ENCODE assay signal across 19 cellular contexts in the genomic region with DNA sequence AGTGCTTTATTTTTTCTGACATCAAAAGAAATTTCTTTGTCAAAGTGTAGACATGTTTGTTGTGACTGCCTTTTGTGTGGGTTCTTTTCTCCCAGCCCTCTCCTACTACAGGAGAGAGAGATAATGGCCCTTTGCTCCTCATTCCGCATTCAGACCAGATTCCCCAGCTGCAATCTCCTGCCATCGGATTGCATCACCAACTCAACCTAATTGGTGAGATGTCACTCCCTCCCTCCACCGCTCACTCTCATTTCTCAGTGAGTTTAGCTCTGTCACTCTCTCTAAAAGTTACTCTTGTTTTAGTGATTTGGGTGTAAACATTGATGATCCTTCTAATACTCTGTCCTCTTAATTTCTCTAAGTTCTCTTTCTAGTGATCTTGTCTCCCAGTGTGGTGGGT.
"Had no signal": no experiment of that assay in that cellular context is flagged by ENCODE, and none has a peak within 500 bp of the region (broad histone marks: within the 10 kb centered on the region; RNA-seq: fewer than 3 reads in every experiment).

No MANE protein-coding gene starts in this region.

- H3K36me3 ChIP-seq: breast epithelium had no signal

- H3K4me1 ChIP-seq: breast epithelium had no signal

- H3K27ac ChIP-seq: ascending aorta, breast epithelium, skin epidermis, tibial nerve had no signal

- H3K4me3 Mint-ChIP-seq: activated naive CD4-positive, alpha-beta T cell treated with anti-CD3 and anti-CD28 coated beads for 36 hours; activated naive CD8-positive, alpha-beta T cell treated with anti-CD3 and anti-CD28 coated beads, Interleukin-2, amount 50 U/mL, for 24 hours; naive B cell had no signal

- H3K4me3 ChIP-seq: ascending aorta, breast epithelium, skin epidermis, tibial nerve had no signal

- H3K27me3 ChIP-seq: ascending aorta, breast epithelium, tibial nerve had no signal

- H3K9me3 ChIP-seq: ascending aorta, breast epithelium, tibial nerve had no signal

- ATAC-seq: activated naive CD8-positive, alpha-beta T cell treated with anti-CD3 and anti-CD28 coated beads, Interleukin-2, amount 50 U/mL, for 24 hours; left cardiac atrium had no signal

- DNase-seq: activated CD4-positive, CD25-positive, alpha-beta regulatory T cell treated with anti-CD3 and anti-CD28 coated beads, Interleukin-2, amount 50 U/mL, for 72 hours; activated naive CD4-positive, alpha-beta T cell treated with anti-CD3 and anti-CD28 coated beads for 36 hours; activated naive CD8-positive, alpha-beta T cell treated with anti-CD3 and anti-CD28 coated beads, Interleukin-2, amount 50 U/mL, for 24 hours; activated T-cell treated with anti-CD3 and anti-CD28 coated beads for 4 hours; cerebellar nuclear complex; effector CD8-positive, alpha-beta T cell; foreskin melanocyte; left cardiac atrium; naive B cell; stimulated activated CD4-positive, alpha-beta T cell treated with anti-CD3 and anti-CD28 coated beads, Interleukin-15, amount 100 ng/mL, for 24 hours; stimulated activated CD4-positive, alpha-beta T cell treated with anti-CD3 and anti-CD28 coated beads, Interleukin-4, amount 100 ng/mL, for 1 hour; stimulated activated naive CD4-positive, alpha-beta T cell; substantia nigra; T-helper 9 cell had no signal

- H3K27ac Mint-ChIP-seq: activated naive CD4-positive, alpha-beta T cell treated with anti-CD3 and anti-CD28 coated beads for 36 hours; activated naive CD8-positive, alpha-beta T cell treated with anti-CD3 and anti-CD28 coated beads, Interleukin-2, amount 50 U/mL, for 24 hours; activated T-helper 2 cell treated with anti-CD3 and anti-CD28 coated beads, Interferon-gamma antibody, Interleukin-2, Interleukin-4, amounts not matched to agents 10 μg/mL and 5 μg/mL and 100 μg/mL, durations not matched to agents 14 hours and 24 hours and 36 hours had no signal

- H3K9me3 Mint-ChIP-seq: activated naive CD4-positive, alpha-beta T cell treated with anti-CD3 and anti-CD28 coated beads for 36 hours; activated naive CD8-positive, alpha-beta T cell treated with anti-CD3 and anti-CD28 coated beads, Interleukin-2, amount 50 U/mL, for 24 hours; activated T-helper 2 cell treated with anti-CD3 and anti-CD28 coated beads, Interferon-gamma antibody, Interleukin-2, Interleukin-4, amounts not matched to agents 10 μg/mL and 5 μg/mL and 100 μg/mL, durations not matched to agents 14 hours and 24 hours and 36 hours; naive B cell had no signal
